31 cellular contexts compared by ENCODE assay signal in genomic region chr13:100787899-100788298, GRCh38.
"Had no signal": no experiment of that assay in that cellular context is flagged by ENCODE, and none has a peak within 500 bp of the region (broad histone marks: within the 10 kb centered on the region; RNA-seq: fewer than 3 reads in every experiment).

No MANE protein-coding gene starts in this region.

- H3K27ac ChIP-seq: ascending aorta, cardiac muscle cell, VCaP had no signal

- H3K36me3 ChIP-seq: ascending aorta, cardiac muscle cell had no signal

- FAIRE-seq: bronchial epithelial cell, TTC549 had no signal

- DNase-seq: activated B cell treated with CpG ODN at 0.5 μM for 24 hours; activated CD4-positive, alpha-beta memory T cell treated with anti-CD3 and anti-CD28 coated beads for 36 hours; activated CD4-positive, alpha-beta T cell treated with anti-CD3 and anti-CD28 coated beads for 4 hours; activated CD4-positive, alpha-beta T cell treated with anti-CD3 and anti-CD28 coated beads, Interleukin-2, amount 10 ng/mL, durations not matched to agents 24 days and 14 days; activated CD4-positive, alpha-beta T cell treated with anti-CD3 and anti-CD28 coated beads, Interleukin-2, amount 50 U/mL, for 1 hour; activated CD4-positive, alpha-beta T cell treated with anti-CD3 and anti-CD28 coated beads, Interleukin-2, amount 50 U/mL, for 4 hours; activated CD4-positive, CD25-positive, alpha-beta regulatory T cell treated with anti-CD3 and anti-CD28 coated beads, Interleukin-2, amount 50 U/mL, for 72 hours; activated CD8-positive, alpha-beta memory T cell treated with anti-CD3 and anti-CD28 coated beads for 24 hours; activated CD8-positive, alpha-beta memory T cell treated with anti-CD3 and anti-CD28 coated beads, Interleukin-2, amount 10 ng/mL, durations not matched to agents 7 days and 5 days; activated CD8-positive, alpha-beta memory T cell treated with anti-CD3 and anti-CD28 coated beads, Interleukin-2, amount 50 U/mL, for 48 hours; activated CD8-positive, alpha-beta T cell treated with anti-CD3 and anti-CD28 coated beads, Interleukin-2, amount 10 ng/mL, durations not matched to agents 7 days and 5 days; activated effector memory CD4-positive, alpha-beta T cell treated with Interleukin-2 at 50 U/mL for 16 hours; activated gamma-delta T cell; activated naive CD4-positive, alpha-beta T cell treated with anti-CD3 and anti-CD28 coated beads, Interleukin-2, amount 10 ng/mL, durations not matched to agents 7 days and 5 days; activated naive CD4-positive, alpha-beta T cell treated with Interleukin-2 at 50 U/mL for 16 hours; activated naive CD8-positive, alpha-beta T cell treated with anti-CD3 and anti-CD28 coated beads, Interleukin-2, amount 10 ng/mL, durations not matched to agents 7 days and 5 days; activated naive CD8-positive, alpha-beta T cell treated with anti-CD3 and anti-CD28 coated beads, Interleukin-2, amount 50 U/mL, for 24 hours; activated T-cell treated with anti-CD3 and anti-CD28 coated beads, Interleukin-2, amount 50 U/mL, for 24 hours; activated T-cell treated with anti-CD3 and anti-CD28 coated beads, Interleukin-2, amount 50 U/mL, for 48 hours; amygdala; anterior cingulate cortex; caudate nucleus; cerebellar nuclear complex; T-helper 1 cell; T-helper 2 cell; T-helper 9 cell had no signal

- H3K4me3 ChIP-seq: ascending aorta, cardiac muscle cell had no signal

- H3K4me1 ChIP-seq: ascending aorta had no signal

- H3K9me3 ChIP-seq: ascending aorta had no signal

- H3K27me3 ChIP-seq: ascending aorta, cardiac muscle cell had no signal

- ATAC-seq: activated CD8-positive, alpha-beta memory T cell treated with anti-CD3 and anti-CD28 coated beads, Interleukin-2, amount 10 ng/mL, durations not matched to agents 7 days and 5 days; activated CD8-positive, alpha-beta T cell treated with anti-CD3 and anti-CD28 coated beads, Interleukin-2, amount 10 ng/mL, durations not matched to agents 7 days and 5 days; activated naive CD8-positive, alpha-beta T cell treated with anti-CD3 and anti-CD28 coated beads, Interleukin-2, amount 50 U/mL, for 24 hours had no signal
